1 cellular context compared by ENCODE assay signal in the genomic region with DNA sequence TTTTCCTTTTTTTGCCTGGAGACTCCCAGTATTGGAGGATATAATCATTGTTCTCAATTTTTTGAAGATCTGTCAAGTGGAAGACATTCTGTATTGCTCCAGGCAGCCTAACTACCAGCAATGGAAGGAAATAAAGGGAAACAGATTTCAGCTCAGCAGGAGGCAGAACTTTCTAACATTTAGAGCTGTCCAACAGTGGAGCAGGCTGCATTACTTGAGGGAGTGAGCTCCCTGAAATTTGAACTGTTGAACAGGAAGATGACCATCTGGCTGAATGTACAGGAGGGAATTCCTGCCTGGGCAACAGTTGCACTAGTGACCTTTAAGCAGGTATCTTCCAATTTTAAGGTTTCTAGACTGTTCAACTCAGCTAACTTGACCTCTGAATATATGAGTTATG.
TF ChIP-seq lines count a peak whose summit lies in the region.

No MANE protein-coding gene starts in this region.

TF ChIP-seq in GM23338, 12 proteins besides CTCF, POLR2A, EP300 and RAD21 (continued from another document):
- TF ChIP-seq, protein P1, sequence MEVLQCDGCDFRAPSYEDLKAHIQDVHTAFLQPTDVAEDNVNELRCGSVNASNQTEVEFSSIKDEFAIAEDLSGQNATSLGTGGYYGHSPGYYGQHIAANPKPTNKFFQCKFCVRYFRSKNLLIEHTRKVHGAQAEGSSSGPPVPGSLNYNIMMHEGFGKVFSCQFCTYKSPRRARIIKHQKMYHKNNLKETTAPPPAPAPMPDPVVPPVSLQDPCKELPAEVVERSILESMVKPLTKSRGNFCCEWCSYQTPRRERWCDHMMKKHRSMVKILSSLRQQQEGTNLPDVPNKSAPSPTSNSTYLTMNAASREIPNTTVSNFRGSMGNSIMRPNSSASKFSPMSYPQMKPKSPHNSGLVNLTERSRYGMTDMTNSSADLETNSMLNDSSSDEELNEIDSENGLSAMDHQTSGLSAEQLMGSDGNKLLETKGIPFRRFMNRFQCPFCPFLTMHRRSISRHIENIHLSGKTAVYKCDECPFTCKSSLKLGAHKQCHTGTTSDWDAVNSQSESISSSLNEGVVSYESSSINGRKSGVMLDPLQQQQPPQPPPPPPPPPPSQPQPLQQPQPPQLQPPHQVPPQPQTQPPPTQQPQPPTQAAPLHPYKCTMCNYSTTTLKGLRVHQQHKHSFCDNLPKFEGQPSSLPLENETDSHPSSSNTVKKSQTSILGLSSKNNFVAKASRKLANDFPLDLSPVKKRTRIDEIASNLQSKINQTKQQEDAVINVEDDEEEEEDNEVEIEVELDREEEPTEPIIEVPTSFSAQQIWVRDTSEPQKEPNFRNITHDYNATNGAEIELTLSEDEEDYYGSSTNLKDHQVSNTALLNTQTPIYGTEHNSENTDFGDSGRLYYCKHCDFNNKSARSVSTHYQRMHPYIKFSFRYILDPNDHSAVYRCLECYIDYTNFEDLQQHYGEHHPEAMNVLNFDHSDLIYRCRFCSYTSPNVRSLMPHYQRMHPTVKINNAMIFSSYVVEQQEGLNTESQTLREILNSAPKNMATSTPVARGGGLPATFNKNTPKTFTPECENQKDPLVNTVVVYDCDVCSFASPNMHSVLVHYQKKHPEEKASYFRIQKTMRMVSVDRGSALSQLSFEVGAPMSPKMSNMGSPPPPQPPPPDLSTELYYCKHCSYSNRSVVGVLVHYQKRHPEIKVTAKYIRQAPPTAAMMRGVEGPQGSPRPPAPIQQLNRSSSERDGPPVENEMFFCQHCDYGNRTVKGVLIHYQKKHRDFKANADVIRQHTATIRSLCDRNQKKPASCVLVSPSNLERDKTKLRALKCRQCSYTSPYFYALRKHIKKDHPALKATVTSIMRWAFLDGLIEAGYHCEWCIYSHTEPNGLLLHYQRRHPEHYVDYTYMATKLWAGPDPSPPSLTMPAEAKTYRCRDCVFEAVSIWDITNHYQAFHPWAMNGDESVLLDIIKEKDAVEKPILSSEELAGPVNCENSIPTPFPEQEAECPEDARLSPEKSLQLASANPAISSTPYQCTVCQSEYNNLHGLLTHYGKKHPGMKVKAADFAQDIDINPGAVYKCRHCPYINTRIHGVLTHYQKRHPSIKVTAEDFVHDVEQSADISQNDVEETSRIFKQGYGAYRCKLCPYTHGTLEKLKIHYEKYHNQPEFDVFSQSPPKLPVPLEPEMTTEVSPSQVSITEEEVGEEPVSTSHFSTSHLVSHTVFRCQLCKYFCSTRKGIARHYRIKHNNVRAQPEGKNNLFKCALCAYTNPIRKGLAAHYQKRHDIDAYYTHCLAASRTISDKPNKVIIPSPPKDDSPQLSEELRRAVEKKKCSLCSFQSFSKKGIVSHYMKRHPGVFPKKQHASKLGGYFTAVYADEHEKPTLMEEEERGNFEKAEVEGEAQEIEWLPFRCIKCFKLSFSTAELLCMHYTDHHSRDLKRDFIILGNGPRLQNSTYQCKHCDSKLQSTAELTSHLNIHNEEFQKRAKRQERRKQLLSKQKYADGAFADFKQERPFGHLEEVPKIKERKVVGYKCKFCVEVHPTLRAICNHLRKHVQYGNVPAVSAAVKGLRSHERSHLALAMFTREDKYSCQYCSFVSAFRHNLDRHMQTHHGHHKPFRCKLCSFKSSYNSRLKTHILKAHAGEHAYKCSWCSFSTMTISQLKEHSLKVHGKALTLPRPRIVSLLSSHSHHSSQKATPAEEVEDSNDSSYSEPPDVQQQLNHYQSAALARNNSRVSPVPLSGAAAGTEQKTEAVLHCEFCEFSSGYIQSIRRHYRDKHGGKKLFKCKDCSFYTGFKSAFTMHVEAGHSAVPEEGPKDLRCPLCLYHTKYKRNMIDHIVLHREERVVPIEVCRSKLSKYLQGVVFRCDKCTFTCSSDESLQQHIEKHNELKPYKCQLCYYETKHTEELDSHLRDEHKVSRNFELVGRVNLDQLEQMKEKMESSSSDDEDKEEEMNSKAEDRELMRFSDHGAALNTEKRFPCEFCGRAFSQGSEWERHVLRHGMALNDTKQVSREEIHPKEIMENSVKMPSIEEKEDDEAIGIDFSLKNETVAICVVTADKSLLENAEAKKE (CRISPR knock-in tag; IDR thresholded peaks at IDR 0.05), result no peak
- TF ChIP-seq NANOG (IDR thresholded peaks at IDR 0.05; ENCODE audit: borderline replicate concordance), result no peak
TF ChIP-seq in GM23338: peak in this region for 0.
